8 cellular contexts compared by ENCODE assay signal in the genomic region with DNA sequence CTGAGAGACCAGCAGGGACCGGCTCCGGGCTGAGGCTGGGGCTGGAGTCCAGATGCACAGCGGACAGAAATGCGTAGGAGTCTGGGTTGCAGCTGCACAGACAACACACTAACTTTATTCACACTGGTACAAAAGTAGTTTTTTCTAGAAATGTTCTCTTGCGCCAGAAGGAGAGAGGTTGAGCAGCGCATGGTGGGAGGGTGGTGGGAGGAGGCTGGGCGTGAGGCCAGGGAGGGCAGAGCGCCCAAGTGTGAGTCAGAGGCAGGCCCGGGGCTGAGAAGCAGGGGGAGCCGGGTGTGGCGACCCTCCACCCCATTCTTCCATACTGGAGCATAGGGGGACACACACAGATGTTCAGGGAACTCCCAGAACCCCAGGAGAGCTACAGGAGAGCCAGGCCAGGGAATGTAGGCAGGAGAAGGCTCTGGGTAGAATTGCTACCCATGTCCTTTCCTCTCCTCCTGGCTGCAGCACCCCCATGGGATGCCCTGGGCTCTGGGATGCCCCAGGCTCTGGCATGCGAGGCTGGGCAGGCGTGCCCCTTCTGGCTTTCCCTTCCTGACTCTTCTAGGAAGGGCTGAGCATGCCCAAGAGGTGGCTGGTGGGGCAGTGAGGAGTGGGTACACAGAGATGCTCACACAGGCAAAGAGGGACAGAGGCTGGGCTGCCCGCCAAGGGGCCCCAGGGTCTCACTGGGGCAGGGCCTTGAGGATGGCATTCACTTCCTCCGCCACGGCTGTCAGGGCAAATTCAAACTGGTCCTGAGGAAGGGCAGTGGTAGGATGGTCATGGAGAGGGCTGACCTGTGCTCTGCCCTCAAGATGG. TPM values are rescaled to one million over a fixed set of nuclear protein-coding genes. Genes with fewer than 3 reads are reported as not detected.
DNase-seq lines count a peak whose midpoint lies in the region; ATAC-seq and TF ChIP-seq lines count a peak whose summit lies in the region.

No MANE protein-coding gene starts in this region.

- H3K79me2 ChIP-seq in neural progenitor cell (ENCODE audit: low read depth): no peaks in the 10 kb centered on the region

- peaks cover 16% of the 10 kb centered on the region for H3K4me1 Mint-ChIP-seq in neural progenitor cell
- H3K4me1 Mint-ChIP-seq in immature natural killer cell: peaks cover 6 to 7% of the 10 kb centered on the region in 2 donors
- peaks cover 10% of the 10 kb centered on the region for H3K4me1 Mint-ChIP-seq in activated CD8-positive, alpha-beta T cell treated with anti-CD3 and anti-CD28 coated beads, Interleukin-2, amount 10 ng/mL, durations not matched to agents 7 days and 5 days (ENCODE audit: low read depth)

- H3K4me1 ChIP-seq in esophagus (ENCODE audit: control insufficient read depth in 2 of 2, insufficient read depth in 2 of 2, low read length in 1 of 2): peaks cover 3 to 34% of the 10 kb centered on the region in 2 donors
- H3K4me1 ChIP-seq in neural progenitor cell: peaks cover 9% of the 10 kb centered on the region

- no peaks in the 10 kb centered on the region for H3F3A ChIP-seq in neural progenitor cell (ENCODE audit: low read depth)

- peak overlapping the region; percentile 41 to 74 for H3K27ac ChIP-seq in esophagus (ENCODE audit: low read depth in 2 of 2, low read length in 1 of 2)
- H3K27ac ChIP-seq in neural progenitor cell: no peak overlapping the region

- POLR2A ChIA-PET in activated CD8-positive, alpha-beta T cell treated with anti-CD3 and anti-CD28 coated beads, Interleukin-2, amount 10 ng/mL, durations not matched to agents 7 days and 5 days (lab: Charles Lee): interaction anchor here (0.6 kb wide), 1 partner anchor 15 kb away, joined by 3 read pairs; no protein-coding TSS in a partner anchor

- DNase-seq in AG09319 (ENCODE audit: extremely low read depth, low read depth) (peak; percentile 72), NCI-H69 (lab: John Stamatoyannopoulos, UW) (peak; percentile 35), neural progenitor cell (ENCODE audit: low spot score) (no peak), immature natural killer cell (no peak), Kasumi-1 (lab: John Stamatoyannopoulos, UW) (no peak)
- DNase-seq in activated CD8-positive, alpha-beta T cell treated with anti-CD3 and anti-CD28 coated beads, Interleukin-2, amount 10 ng/mL, durations not matched to agents 7 days and 5 days: no peak

- H3K36me3 Mint-ChIP-seq in neural progenitor cell (no peaks in the 10 kb centered on the region), immature natural killer cell (peaks cover 0 to 3% (median 3%) of the 10 kb centered on the region in 3 donors)
- peaks cover 1% of the 10 kb centered on the region for H3K36me3 Mint-ChIP-seq in activated CD8-positive, alpha-beta T cell treated with anti-CD3 and anti-CD28 coated beads, Interleukin-2, amount 10 ng/mL, durations not matched to agents 7 days and 5 days (ENCODE audit: low read depth)

- H3K36me3 ChIP-seq in esophagus (ENCODE audit: control insufficient read depth in 2 of 2, insufficient read depth in 2 of 2, low read length in 1 of 2) (peaks cover 0 to 6% of the 10 kb centered on the region in 2 donors), neural progenitor cell (no peaks in the 10 kb centered on the region)

- no peak for TF ChIP-seq CTCF in AG09319 (IDR thresholded peaks at IDR 0.05; ENCODE audit: low read depth, low read length)
- TF ChIP-seq CTCF in neural progenitor cell (IDR thresholded peaks at IDR 0.05): no peak

- CTCF ChIA-PET in activated CD8-positive, alpha-beta T cell treated with anti-CD3 and anti-CD28 coated beads, Interleukin-2, amount 10 ng/mL, durations not matched to agents 7 days and 5 days (lab: Charles Lee): interaction anchor here (6.1 kb wide), 1 partner anchor 9 kb away, joined by 239 read pairs; a partner anchor contains a TSS

- H3K9me3 Mint-ChIP-seq in neural progenitor cell (no peaks in the 10 kb centered on the region), immature natural killer cell (no peaks in the 10 kb centered on the region)
- H3K9me3 Mint-ChIP-seq in activated CD8-positive, alpha-beta T cell treated with anti-CD3 and anti-CD28 coated beads, Interleukin-2, amount 10 ng/mL, durations not matched to agents 7 days and 5 days (ENCODE audit: insufficient read depth): no peaks in the 10 kb centered on the region

- H3K27ac Mint-ChIP-seq in neural progenitor cell (peak overlapping the region; percentile 57), immature natural killer cell (peak overlapping the region in 3 of 6 donors; percentile 34 to 64 (median 40))
- no peak overlapping the region for H3K27ac Mint-ChIP-seq in activated CD8-positive, alpha-beta T cell treated with anti-CD3 and anti-CD28 coated beads, Interleukin-2, amount 10 ng/mL, durations not matched to agents 7 days and 5 days

- 24 to 41% methylated on average over 16 of the region's 16 CpGs for WGBS in esophagus, 2 donors

- no peak overlapping the region for H3K9ac ChIP-seq in neural progenitor cell

- no peaks in the 10 kb centered on the region for H3K27me3 ChIP-seq in esophagus (ENCODE audit: control insufficient read depth in 1 of 2, insufficient read depth in 2 of 2, low read length in 2 of 2)
- H3K27me3 ChIP-seq in neural progenitor cell: peaks cover 10% of the 10 kb centered on the region

- H3K4me3 Mint-ChIP-seq in neural progenitor cell: no peak overlapping the region
- H3K4me3 Mint-ChIP-seq in immature natural killer cell: no peak overlapping the region
- no peak overlapping the region for H3K4me3 Mint-ChIP-seq in activated CD8-positive, alpha-beta T cell treated with anti-CD3 and anti-CD28 coated beads, Interleukin-2, amount 10 ng/mL, durations not matched to agents 7 days and 5 days

- H3K4me3 ChIP-seq in esophagus (ENCODE audit: low read depth in 1 of 2, low read length in 2 of 2): no peak overlapping the region
- H3K4me3 ChIP-seq in neural progenitor cell: no peak overlapping the region

- H4K20me1 ChIP-seq in neural progenitor cell (ENCODE audit: low read depth): no peaks in the 10 kb centered on the region

- no peak overlapping the region for H2AFZ ChIP-seq in neural progenitor cell (replicated peaks)

- H3K9me3 ChIP-seq in esophagus (ENCODE audit: control insufficient read depth in 2 of 2, insufficient read depth in 1 of 2, low read depth in 1 of 2, low read length in 1 of 2): no peaks in the 10 kb centered on the region
- H3K9me3 ChIP-seq in neural progenitor cell (ENCODE audit: low read depth): no peaks in the 10 kb centered on the region

- no peak for ATAC-seq in HG03045 (IDR thresholded peaks at IDR 0.05; ENCODE audit: unreplicated experiment)
- no peak for ATAC-seq in activated CD8-positive, alpha-beta T cell treated with anti-CD3 and anti-CD28 coated beads, Interleukin-2, amount 10 ng/mL, durations not matched to agents 7 days and 5 days

- H3K27me3 Mint-ChIP-seq in neural progenitor cell (ENCODE audit: insufficient read depth, low read depth) (peaks cover 7% of the 10 kb centered on the region), immature natural killer cell (ENCODE audit: low read depth in 3 of 3) (peaks cover 0 to 5% (median 3%) of the 10 kb centered on the region in 3 donors)
- H3K27me3 Mint-ChIP-seq in activated CD8-positive, alpha-beta T cell treated with anti-CD3 and anti-CD28 coated beads, Interleukin-2, amount 10 ng/mL, durations not matched to agents 7 days and 5 days (ENCODE audit: low read depth): no peaks in the 10 kb centered on the region

- no peak overlapping the region for H3K4me2 ChIP-seq in neural progenitor cell

RNA-seq across cellular contexts. Expression of a gene that starts 10.6 kb away (rescaled TPM):
- polyA plus RNA-seq in esophagus (10 to 100 TPM; 42.4 to 47.8 TPM), immature natural killer cell (1 to 10 TPM; 2.8 to 3.6 (median 2.9) TPM)
- total RNA-seq in neural progenitor cell (ENCODE audit: low replicate concordance): 35.0 and 37.0 TPM in 2 replicates
- 10 to 100 TPM; 43.5 to 51.1 TPM for total RNA-seq in activated CD8-positive, alpha-beta T cell treated with anti-CD3 and anti-CD28 coated beads, Interleukin-2, amount 10 ng/mL, durations not matched to agents 7 days and 5 days

RNA-seq across cellular contexts. Expression of a gene that starts 19.5 kb away (rescaled TPM):
- under 1 TPM; 0.02 to 0.14 TPM for polyA plus RNA-seq in esophagus
- 0.60 and 4.2 TPM in 2 replicates for total RNA-seq in neural progenitor cell (ENCODE audit: low replicate concordance)
- under 1 TPM in 1 of 3 donors, not detected in 2; 0.41 TPM for polyA plus RNA-seq in immature natural killer cell
- total RNA-seq in activated CD8-positive, alpha-beta T cell treated with anti-CD3 and anti-CD28 coated beads, Interleukin-2, amount 10 ng/mL, durations not matched to agents 7 days and 5 days: under 1 TPM in 1 of 2 experiments, not detected in 1; 0.16 TPM

RNA-seq across cellular contexts. Expression of a gene that starts 36.0 kb away (rescaled TPM):
- polyA plus RNA-seq in esophagus: 100 to 1,000 TPM in 1 of 2 donors, 10 to 100 TPM in 1; 89.0 to 161 TPM
- total RNA-seq in neural progenitor cell (ENCODE audit: low replicate concordance): 0.56 TPM in 1 of 2 replicates, not detected in the other
- polyA plus RNA-seq in immature natural killer cell: 100 to 1,000 TPM in 2 of 3 donors, 10 to 100 TPM in 1; 88.6 to 137 (median 124) TPM
- total RNA-seq in activated CD8-positive, alpha-beta T cell treated with anti-CD3 and anti-CD28 coated beads, Interleukin-2, amount 10 ng/mL, durations not matched to agents 7 days and 5 days: 100 to 1,000 TPM; 286 to 292 TPM

RNA-seq across cellular contexts. Expression of a gene that starts 36.7 kb away (rescaled TPM):
- polyA plus RNA-seq in esophagus (under 1 TPM in 1 of 2 donors, not detected in 1; 0.02 TPM), immature natural killer cell (not detected)
- not detected in 2 replicates for total RNA-seq in neural progenitor cell (ENCODE audit: low replicate concordance)
- total RNA-seq in activated CD8-positive, alpha-beta T cell treated with anti-CD3 and anti-CD28 coated beads, Interleukin-2, amount 10 ng/mL, durations not matched to agents 7 days and 5 days: not detected

RNA-seq across cellular contexts. Expression of a gene that starts 42.8 kb away (rescaled TPM):
- not detected for polyA plus RNA-seq in esophagus
- not detected in 2 replicates for total RNA-seq in neural progenitor cell (ENCODE audit: low replicate concordance)
- polyA plus RNA-seq in immature natural killer cell: not detected
- not detected for total RNA-seq in activated CD8-positive, alpha-beta T cell treated with anti-CD3 and anti-CD28 coated beads, Interleukin-2, amount 10 ng/mL, durations not matched to agents 7 days and 5 days

Comparison
In these comparisons a context has a peak if more than half of its experiments do, and no peak if none do; other contexts are left out.
1. DNase-seq: peak in AG09319 (single experiment) and NCI-H69 (single experiment); none in neural progenitor cell (single experiment), immature natural killer cell (0 of 3), activated CD8-positive, alpha-beta T cell treated with anti-CD3 and anti-CD28 coated beads, Interleukin-2, amount 10 ng/mL, durations not matched to agents 7 days and 5 days (single experiment) and Kasumi-1 (0 of 2).
2. RNA of a gene that starts 36.0 kb away (total RNA-seq): 286 to 292 TPM in activated CD8-positive, alpha-beta T cell treated with anti-CD3 and anti-CD28 coated beads, Interleukin-2, amount 10 ng/mL, durations not matched to agents 7 days and 5 days; 0.56 TPM in neural progenitor cell; every median in the first group is over 100 times any median in the second.